In the genomic region with DNA sequence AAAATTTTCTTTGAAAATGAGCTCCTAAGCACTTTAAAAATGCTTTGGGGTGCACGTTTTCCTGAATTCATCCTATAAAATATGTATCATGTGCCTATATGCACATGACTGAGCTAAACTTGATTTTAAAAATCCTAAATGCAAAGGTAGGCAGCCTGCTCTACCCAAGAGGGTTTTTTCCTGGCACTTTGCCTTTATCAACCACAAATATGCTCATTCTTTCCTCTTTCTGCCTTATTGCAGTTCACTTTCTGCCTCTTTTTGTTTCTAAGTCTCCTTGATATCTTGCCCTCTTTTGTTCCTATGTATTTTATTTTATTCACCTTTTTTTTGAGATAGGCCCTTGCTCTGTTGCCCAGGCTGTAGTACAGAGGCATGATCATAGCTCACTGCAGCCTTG, we compare ENCODE assay signal across 34 cellular contexts.
"Had no signal": no experiment of that assay in that cellular context is flagged by ENCODE, and none has a peak within 500 bp of the region (broad histone marks: within the 10 kb centered on the region; RNA-seq: fewer than 3 reads in every experiment).

No MANE protein-coding gene starts in this region.

- H3K9me3 Mint-ChIP-seq: activated CD4-positive, alpha-beta memory T cell treated with anti-CD3 and anti-CD28 coated beads for 36 hours; activated naive CD4-positive, alpha-beta T cell treated with anti-CD3 and anti-CD28 coated beads, Interleukin-2, amount 10 ng/mL, durations not matched to agents 7 days and 5 days; activated naive CD8-positive, alpha-beta T cell treated with anti-CD3 and anti-CD28 coated beads, Interleukin-2, amount 10 ng/mL, durations not matched to agents 7 days and 5 days; activated T-cell treated with anti-CD3 and anti-CD28 coated beads, Interleukin-2, amount 50 U/mL, for 24 hours; nephron; stimulated activated naive CD8-positive, alpha-beta T cell treated with anti-CD3 and anti-CD28 coated beads, Interleukin-15, Interleukin-2, amounts not matched to agents 100 ng/mL and 50 ng/mL, for 24 hours; type B pancreatic cell had no signal

- DNase-seq: activated CD4-positive, alpha-beta memory T cell treated with anti-CD3 and anti-CD28 coated beads for 36 hours; activated CD4-positive, alpha-beta T cell treated with anti-CD3 and anti-CD28 coated beads for 48 hours; activated CD8-positive, alpha-beta memory T cell treated with anti-CD3 and anti-CD28 coated beads, Interleukin-2, amount 50 U/mL, for 48 hours; activated gamma-delta T cell; activated naive CD4-positive, alpha-beta T cell treated with anti-CD3 and anti-CD28 coated beads, Interleukin-2, amount 10 ng/mL, durations not matched to agents 7 days and 5 days; activated naive CD8-positive, alpha-beta T cell treated with anti-CD3 and anti-CD28 coated beads, Interleukin-2, amount 10 ng/mL, durations not matched to agents 7 days and 5 days; activated T-cell treated with anti-CD3 and anti-CD28 coated beads, Interleukin-2, amount 50 U/mL, for 24 hours; amniotic stem cell; body of pancreas; cerebellar nuclear complex; dorsolateral prefrontal cortex; effector memory CD4-positive, alpha-beta T cell; foreskin fibroblast; hypothalamus; immature natural killer cell; kidney glomerular epithelial cell; left lung; lower lobe of right lung; mucosa of descending colon; ovary; retina; stimulated activated CD4-positive, alpha-beta T cell treated with anti-CD3 and anti-CD28 coated beads, Interleukin-12 subunit alpha, Interleukin-12 subunit beta, amount 100 ng/mL, for 4 hours; stimulated activated CD4-positive, alpha-beta T cell treated with anti-CD3 and anti-CD28 coated beads, Interleukin-4, amount 100 ng/mL, for 1 hour; substantia nigra; uterus; WERI-Rb-1 had no signal

- H3K9me3 ChIP-seq: body of pancreas, left lung, lower lobe of right lung, mucosa of descending colon, neutrophil, ovary, prostate gland, uterus had no signal

- H3K27me3 ChIP-seq: body of pancreas, cardiac muscle cell, dorsolateral prefrontal cortex, left lung, neutrophil, ovary, uterus had no signal

- H3K27me3 Mint-ChIP-seq: activated CD4-positive, alpha-beta memory T cell treated with anti-CD3 and anti-CD28 coated beads for 36 hours; activated naive CD4-positive, alpha-beta T cell treated with anti-CD3 and anti-CD28 coated beads, Interleukin-2, amount 10 ng/mL, durations not matched to agents 7 days and 5 days; activated naive CD8-positive, alpha-beta T cell treated with anti-CD3 and anti-CD28 coated beads, Interleukin-2, amount 10 ng/mL, durations not matched to agents 7 days and 5 days; activated T-cell treated with anti-CD3 and anti-CD28 coated beads, Interleukin-2, amount 50 U/mL, for 24 hours; stimulated activated naive CD8-positive, alpha-beta T cell treated with anti-CD3 and anti-CD28 coated beads, Interleukin-15, Interleukin-2, amounts not matched to agents 100 ng/mL and 50 ng/mL, for 24 hours; type B pancreatic cell had no signal

- H3K27ac ChIP-seq: body of pancreas, cardiac muscle cell, coronary artery, dorsolateral prefrontal cortex, left lung, lower lobe of right lung, neutrophil, ovary, prostate gland, skin epidermis, uterus, WERI-Rb-1 had no signal

- H3K27ac Mint-ChIP-seq: activated CD4-positive, alpha-beta memory T cell treated with anti-CD3 and anti-CD28 coated beads for 36 hours; activated naive CD4-positive, alpha-beta T cell treated with anti-CD3 and anti-CD28 coated beads, Interleukin-2, amount 10 ng/mL, durations not matched to agents 7 days and 5 days; activated naive CD8-positive, alpha-beta T cell treated with anti-CD3 and anti-CD28 coated beads, Interleukin-2, amount 10 ng/mL, durations not matched to agents 7 days and 5 days; activated T-cell treated with anti-CD3 and anti-CD28 coated beads, Interleukin-2, amount 50 U/mL, for 24 hours; immature natural killer cell; nephron; stimulated activated naive CD8-positive, alpha-beta T cell treated with anti-CD3 and anti-CD28 coated beads, Interleukin-15, Interleukin-2, amounts not matched to agents 100 ng/mL and 50 ng/mL, for 24 hours; type B pancreatic cell had no signal

- H3K36me3 ChIP-seq: cardiac muscle cell, left lung, lower lobe of right lung, neutrophil, ovary, prostate gland, uterus, WERI-Rb-1 had no signal

- H3K4me1 Mint-ChIP-seq: activated naive CD4-positive, alpha-beta T cell treated with anti-CD3 and anti-CD28 coated beads, Interleukin-2, amount 10 ng/mL, durations not matched to agents 7 days and 5 days; activated naive CD8-positive, alpha-beta T cell treated with anti-CD3 and anti-CD28 coated beads, Interleukin-2, amount 10 ng/mL, durations not matched to agents 7 days and 5 days; immature natural killer cell; nephron had no signal

- H3K4me3 Mint-ChIP-seq: activated CD4-positive, alpha-beta memory T cell treated with anti-CD3 and anti-CD28 coated beads for 36 hours; activated naive CD4-positive, alpha-beta T cell treated with anti-CD3 and anti-CD28 coated beads, Interleukin-2, amount 10 ng/mL, durations not matched to agents 7 days and 5 days; activated naive CD8-positive, alpha-beta T cell treated with anti-CD3 and anti-CD28 coated beads, Interleukin-2, amount 10 ng/mL, durations not matched to agents 7 days and 5 days; activated T-cell treated with anti-CD3 and anti-CD28 coated beads, Interleukin-2, amount 50 U/mL, for 24 hours; immature natural killer cell; nephron; stimulated activated naive CD8-positive, alpha-beta T cell treated with anti-CD3 and anti-CD28 coated beads, Interleukin-15, Interleukin-2, amounts not matched to agents 100 ng/mL and 50 ng/mL, for 24 hours; type B pancreatic cell had no signal

- H3K4me1 ChIP-seq: body of pancreas, left lung, lower lobe of right lung, prostate gland, uterus had no signal

- H3K4me3 ChIP-seq: body of pancreas, cardiac muscle cell, coronary artery, dorsolateral prefrontal cortex, left lung, lower lobe of right lung, mucosa of descending colon, ovary, prostate gland, skin epidermis, uterus had no signal

- H3K36me3 Mint-ChIP-seq: activated CD4-positive, alpha-beta memory T cell treated with anti-CD3 and anti-CD28 coated beads for 36 hours; activated naive CD4-positive, alpha-beta T cell treated with anti-CD3 and anti-CD28 coated beads, Interleukin-2, amount 10 ng/mL, durations not matched to agents 7 days and 5 days; activated naive CD8-positive, alpha-beta T cell treated with anti-CD3 and anti-CD28 coated beads, Interleukin-2, amount 10 ng/mL, durations not matched to agents 7 days and 5 days; immature natural killer cell; type B pancreatic cell had no signal
